ENCODE assay signal across 22 cellular contexts in the genomic region with DNA sequence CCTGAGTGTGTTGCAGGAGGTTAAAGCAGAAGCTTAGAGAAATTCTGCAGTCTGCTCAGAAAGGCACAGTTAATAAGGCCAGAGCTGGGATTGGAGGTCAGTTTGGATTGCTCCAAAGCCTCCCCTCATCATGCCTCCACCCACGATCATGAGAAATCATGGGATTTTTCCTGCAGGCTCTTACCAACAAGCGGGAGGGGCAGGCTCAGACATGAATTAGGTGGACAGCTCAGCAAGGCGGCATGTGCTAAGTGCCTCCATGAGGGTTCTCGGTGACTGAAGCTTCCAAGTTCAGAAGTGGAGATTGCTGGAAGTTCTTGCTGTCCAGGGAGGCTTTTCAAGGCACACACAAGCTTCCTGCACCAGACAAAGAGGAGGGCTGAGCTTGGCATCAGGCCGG.
DNase-seq lines count a peak whose midpoint lies in the region; ATAC-seq and TF ChIP-seq lines count a peak whose summit lies in the region.
"Had no signal": no experiment of that assay in that cellular context is flagged by ENCODE, and none has a peak within 500 bp of the region (broad histone marks: within the 10 kb centered on the region; RNA-seq: fewer than 3 reads in every experiment).

No MANE protein-coding gene starts in this region.

- CTCF ChIA-PET in MCF 10A (lab: Yijun Ruan, JAX) (no interaction called here), mammary epithelial cell (lab: Charles Lee; ENCODE audit: low non-redundant PET) (no interaction called here)

- BruUV-seq in MCF 10A (replicated peaks; lab: Mats Ljungman, UMichigan) (no TSS peak), mammary epithelial cell (replicated peaks; lab: Mats Ljungman, UMichigan) (no TSS peak)

- no peak overlapping the region for H2AFZ ChIP-seq in mammary epithelial cell (ENCODE audit: low read depth, low read length)

- TF ChIP-seq POLR2A in breast epithelium (IDR thresholded peaks at IDR 0.05) (no peak), GM18505 (IDR thresholded peaks at IDR 0.05; ENCODE audit: borderline replicate concordance, extremely low read depth, insufficient read depth, insufficient read length) (no peak)

- WGBS in mammary epithelial cell (ENCODE audit: low coverage, missing lambda C conversion rate), result 70% methylated on average over 4 of the region's 5 CpGs

- H3K36me3 Mint-ChIP-seq in MCF 10A (ENCODE audit: insufficient read depth, unreplicated experiment), result no peaks in the 10 kb centered on the region
- H3K36me3 Mint-ChIP-seq in stimulated activated memory B cell treated with anti-CD40 and anti-IgM and Interleukin-4, amounts not matched to agents 10 μg/mL and 1 μg/mL and 100 μg/mL, for 72 hours, result peaks cover 66% of the 10 kb centered on the region

- no peak overlapping the region for H3K4me3 ChIP-seq in breast epithelium
- no peak overlapping the region for H3K4me3 ChIP-seq in mammary epithelial cell (replicated peaks in 1 of 3; ENCODE audit: insufficient read depth in 1 of 3, low read depth in 2 of 3, low read length in 3 of 3)
- H3K4me3 ChIP-seq: A549, BLaER1 had no signal

- POLR2A ChIA-PET in MCF 10A (lab: Yijun Ruan, JAX), result interaction anchor here (0.6 to 1.0 kb wide), 2 partner anchors 12 to 178 kb away, joined by 3 read pairs; no protein-coding TSS in a partner anchor

- in situ Hi-C loops in mammary epithelial cell (cut with MboI; ENCODE audit: low sequenced_read_pairs in 2 of 2), result no loop called here

- H3K9me3 ChIP-seq in breast epithelium (no peaks in the 10 kb centered on the region), mammary epithelial cell (replicated peaks; ENCODE audit: insufficient read depth, low read length) (no peaks in the 10 kb centered on the region)
- H3K9me3 ChIP-seq: A549 had no signal

- intact Hi-C loops in MCF 10A (cut with micrococcal nuclease) (no loop called here), breast epithelium (cut with DNase I; ENCODE audit: low total_unique reads) (no loop called here), mammary epithelial cell (cut with micrococcal nuclease) (no loop called here)

- peaks cover 10% of the 10 kb centered on the region for H3K4me1 Mint-ChIP-seq in MCF 10A (ENCODE audit: insufficient read depth, unreplicated experiment)
- H3K4me1 Mint-ChIP-seq in stimulated activated memory B cell treated with anti-CD40 and anti-IgM and Interleukin-4, amounts not matched to agents 10 μg/mL and 1 μg/mL and 100 μg/mL, for 72 hours, result peaks cover 89% of the 10 kb centered on the region

- no peak overlapping the region for H3K4me2 ChIP-seq in mammary epithelial cell (ENCODE audit: insufficient read depth, low read depth, low read length)
- H3K4me2 ChIP-seq: A549 had no signal

- H3K9me3 Mint-ChIP-seq in MCF 10A (ENCODE audit: unreplicated experiment), result no peaks in the 10 kb centered on the region
- H3K9me3 Mint-ChIP-seq in stimulated activated memory B cell treated with anti-CD40 and anti-IgM and Interleukin-4, amounts not matched to agents 10 μg/mL and 1 μg/mL and 100 μg/mL, for 72 hours, result peaks cover 4% of the 10 kb centered on the region

- H3K27me3 ChIP-seq in breast epithelium (no peaks in the 10 kb centered on the region), mammary epithelial cell (ENCODE audit: insufficient read depth, low read length) (no peaks in the 10 kb centered on the region), foreskin keratinocyte (no peaks in the 10 kb centered on the region)
- H3K27me3 ChIP-seq: BLaER1 had no signal

- H3K36me3 ChIP-seq in breast epithelium (no peaks in the 10 kb centered on the region), mammary epithelial cell (ENCODE audit: insufficient read depth, low read length) (no peaks in the 10 kb centered on the region)
- H3K36me3 ChIP-seq: BLaER1 had no signal

- peaks cover 4% of the 10 kb centered on the region for H3K79me2 ChIP-seq in mammary epithelial cell (ENCODE audit: insufficient read depth, low read length)

- no peaks in the 10 kb centered on the region for H3K27me3 Mint-ChIP-seq in MCF 10A (ENCODE audit: insufficient read depth, unreplicated experiment)
- no peaks in the 10 kb centered on the region for H3K27me3 Mint-ChIP-seq in stimulated activated memory B cell treated with anti-CD40 and anti-IgM and Interleukin-4, amounts not matched to agents 10 μg/mL and 1 μg/mL and 100 μg/mL, for 72 hours

- ATAC-seq in foreskin keratinocyte (peak; percentile 65), GM19467 (IDR thresholded peaks at IDR 0.05; ENCODE audit: unreplicated experiment) (no peak), HG03025 (IDR thresholded peaks at IDR 0.05; ENCODE audit: low FRiP score, unreplicated experiment) (no peak), GM18505 (IDR thresholded peaks at IDR 0.05; ENCODE audit: unreplicated experiment) (no peak)
- ATAC-seq in stimulated activated memory B cell treated with anti-CD40 and anti-IgM and Interleukin-4, amounts not matched to agents 10 μg/mL and 1 μg/mL and 100 μg/mL, for 72 hours, result no peak
- ATAC-seq: A549, HCT116 had no signal

- TF ChIP-seq CTCF in MCF 10A (IDR thresholded peaks at IDR 0.05; ENCODE audit: unreplicated experiment) (no peak), breast epithelium (IDR thresholded peaks at IDR 0.05) (no peak), mammary epithelial cell (conservative IDR thresholded peaks at IDR 0.05 in 1 of 2, IDR thresholded peaks at IDR 0.05 in 1 of 2; ENCODE audit: extremely low read depth in 1 of 2, insufficient read depth in 1 of 2, low read depth in 1 of 2, low read length in 2 of 2) (no peak), foreskin keratinocyte (conservative IDR thresholded peaks at IDR 0.05) (no peak)

- DNase-seq in MCF 10A (ENCODE audit: unreplicated experiment) (peak; percentile 33), breast epithelium (ENCODE audit: low spot score in 2 of 2) (no peak), mammary epithelial cell (peak; percentile 34), foreskin keratinocyte (peak; percentile 44 to 69)
- DNase-seq: CD4-positive, alpha-beta memory T cell; DMS 273 treated with DMSO at 0.1 percent for 48 hours; DMS53; DND-41; EL; GOT3; H7; HFFc6; IMR-90 had no signal

- dilution Hi-C loops in mammary epithelial cell (cut with HindIII; ENCODE audit: low sequenced_read_pairs), result no loop called here

- H3K9ac ChIP-seq in mammary epithelial cell (ENCODE audit: insufficient read depth, low read length), result no peak overlapping the region
- H3K9ac ChIP-seq: BLaER1 had no signal

- H3K27ac Mint-ChIP-seq in MCF 10A (ENCODE audit: low read depth, unreplicated experiment), result no peak overlapping the region
- H3K27ac Mint-ChIP-seq in stimulated activated memory B cell treated with anti-CD40 and anti-IgM and Interleukin-4, amounts not matched to agents 10 μg/mL and 1 μg/mL and 100 μg/mL, for 72 hours, result peak overlapping the region; percentile 55
- H3K27ac Mint-ChIP-seq: CD4-positive, alpha-beta memory T cell; HFFc6 had no signal

- no peaks in the 10 kb centered on the region for H4K20me1 ChIP-seq in mammary epithelial cell (ENCODE audit: insufficient read depth, low read length)
- H4K20me1 ChIP-seq: BLaER1 had no signal

- H3K27ac ChIP-seq in breast epithelium, result no peak overlapping the region
- H3K27ac ChIP-seq in mammary epithelial cell (ENCODE audit: insufficient read depth, low read depth, low read length), result no peak overlapping the region
- no peak overlapping the region for H3K27ac ChIP-seq in foreskin keratinocyte
- H3K27ac ChIP-seq: 22Rv1, A549, BLaER1 had no signal

- H3K4me1 ChIP-seq in breast epithelium, result no peaks in the 10 kb centered on the region
- peaks cover 40% of the 10 kb centered on the region for H3K4me1 ChIP-seq in mammary epithelial cell (ENCODE audit: insufficient read depth, low read length)
- H3K4me1 ChIP-seq in foreskin keratinocyte, result peaks cover 20% of the 10 kb centered on the region

- no peak overlapping the region for H3K4me3 Mint-ChIP-seq in MCF 10A (ENCODE audit: unreplicated experiment)
- no peak overlapping the region for H3K4me3 Mint-ChIP-seq in stimulated activated memory B cell treated with anti-CD40 and anti-IgM and Interleukin-4, amounts not matched to agents 10 μg/mL and 1 μg/mL and 100 μg/mL, for 72 hours
- H3K4me3 Mint-ChIP-seq: CD14-positive monocyte; CD4-positive, alpha-beta memory T cell; HFFc6 had no signal

Comparison
In these comparisons a context has a peak if more than half of its experiments do, and no peak if none do; other contexts are left out.
1. DNase-seq: peak in MCF 10A (single experiment), mammary epithelial cell (single experiment) and foreskin keratinocyte (2 of 2); none in breast epithelium (0 of 2).